ENCODE assay signal across 1 cellular context in the genomic region with DNA sequence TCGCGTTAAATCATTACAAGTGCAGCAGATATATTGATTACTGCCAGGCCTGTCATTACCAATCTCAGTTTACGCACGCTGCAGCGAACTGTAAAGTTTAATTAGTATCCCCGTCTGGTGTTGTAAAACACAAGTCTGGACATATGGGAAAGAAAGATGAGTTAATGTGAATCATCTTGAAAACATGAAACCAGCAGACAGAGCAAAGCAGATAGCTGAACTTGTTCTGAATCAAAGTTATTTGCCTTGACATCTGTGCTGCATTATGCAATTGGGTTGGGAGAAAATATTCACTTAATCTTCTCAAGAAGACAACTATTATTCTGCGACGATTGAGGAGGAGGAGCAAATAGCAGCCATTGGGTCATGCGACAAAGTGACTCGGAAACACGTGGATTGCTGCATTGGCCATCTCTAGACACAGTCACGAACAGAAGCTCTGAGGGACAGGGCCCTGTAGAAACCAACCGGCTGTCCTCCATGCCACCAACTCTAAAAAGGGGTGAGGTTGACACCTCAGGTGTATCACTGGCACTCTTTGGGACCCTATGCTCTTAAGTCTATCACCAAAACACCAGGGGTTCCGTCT.
TF ChIP-seq lines count a peak whose summit lies in the region.

No MANE protein-coding gene starts in this region.

TF ChIP-seq in SK-N-SH treated with all-trans-retinoic acid at 6 μM for 48 hours, 23 proteins besides CTCF, POLR2A, EP300 and RAD21 (continued from another document):
- TF ChIP-seq POU6F1 (CRISPR knock-in tag; IDR thresholded peaks at IDR 0.05; ENCODE audit: borderline replicate concordance, low read depth) (peak; percentile 71; the same call in 1 of the 2 replicates), TCF4 (CRISPR knock-in tag; IDR thresholded peaks at IDR 0.05; ENCODE audit: borderline replicate concordance) (peak; percentile 79; the same call in 1 of the 2 replicates), TOX (CRISPR knock-in tag; IDR thresholded peaks at IDR 0.05; ENCODE audit: borderline replicate concordance) (peak; percentile 92), RARB (CRISPR knock-in tag; IDR thresholded peaks at IDR 0.05) (peak; percentile 81), ARNTL (CRISPR knock-in tag; IDR thresholded peaks at IDR 0.05; ENCODE audit: borderline replicate concordance, low read depth) (no peak), ISL1 (CRISPR knock-in tag; IDR thresholded peaks at IDR 0.05) (peak; percentile 91), PATZ1 (CRISPR knock-in tag; IDR thresholded peaks at IDR 0.05; ENCODE audit: borderline replicate concordance) (peak; percentile 81), CREB5 (CRISPR knock-in tag; IDR thresholded peaks at IDR 0.05; ENCODE audit: low read depth) (peak; percentile 41; the same call in 1 of the 2 replicates), OSR1 (CRISPR knock-in tag; IDR thresholded peaks at IDR 0.05) (no peak), GLIS3 (CRISPR knock-in tag; IDR thresholded peaks at IDR 0.05) (no peak), ZNF70 (CRISPR knock-in tag; IDR thresholded peaks at IDR 0.05) (no peak), ZC3H10 (CRISPR knock-in tag; IDR thresholded peaks at IDR 0.05) (peak; percentile 88; the same call in 1 of the 2 replicates), ZNF565 (CRISPR knock-in tag; conservative IDR thresholded peaks at IDR 0.05; ENCODE audit: low read depth) (no peak), CSDC2 (CRISPR knock-in tag; IDR thresholded peaks at IDR 0.05) (no peak; the same call in 1 of the 2 replicates), PPARA (CRISPR knock-in tag; IDR thresholded peaks at IDR 0.05; ENCODE audit: borderline replicate concordance) (no peak)
- TF ChIP-seq, protein P1, sequence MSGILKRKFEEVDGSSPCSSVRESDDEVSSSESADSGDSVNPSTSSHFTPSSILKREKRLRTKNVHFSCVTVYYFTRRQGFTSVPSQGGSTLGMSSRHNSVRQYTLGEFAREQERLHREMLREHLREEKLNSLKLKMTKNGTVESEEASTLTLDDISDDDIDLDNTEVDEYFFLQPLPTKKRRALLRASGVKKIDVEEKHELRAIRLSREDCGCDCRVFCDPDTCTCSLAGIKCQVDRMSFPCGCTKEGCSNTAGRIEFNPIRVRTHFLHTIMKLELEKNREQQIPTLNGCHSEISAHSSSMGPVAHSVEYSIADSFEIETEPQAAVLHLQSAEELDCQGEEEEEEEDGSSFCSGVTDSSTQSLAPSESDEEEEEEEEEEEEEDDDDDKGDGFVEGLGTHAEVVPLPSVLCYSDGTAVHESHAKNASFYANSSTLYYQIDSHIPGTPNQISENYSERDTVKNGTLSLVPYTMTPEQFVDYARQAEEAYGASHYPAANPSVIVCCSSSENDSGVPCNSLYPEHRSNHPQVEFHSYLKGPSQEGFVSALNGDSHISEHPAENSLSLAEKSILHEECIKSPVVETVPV (CRISPR knock-in tag; IDR thresholded peaks at IDR 0.05) = peak; percentile 49; the same call in 1 of the 2 replicates
